Comparison of ENCODE assay signal across 29 cellular contexts in the genomic region with DNA sequence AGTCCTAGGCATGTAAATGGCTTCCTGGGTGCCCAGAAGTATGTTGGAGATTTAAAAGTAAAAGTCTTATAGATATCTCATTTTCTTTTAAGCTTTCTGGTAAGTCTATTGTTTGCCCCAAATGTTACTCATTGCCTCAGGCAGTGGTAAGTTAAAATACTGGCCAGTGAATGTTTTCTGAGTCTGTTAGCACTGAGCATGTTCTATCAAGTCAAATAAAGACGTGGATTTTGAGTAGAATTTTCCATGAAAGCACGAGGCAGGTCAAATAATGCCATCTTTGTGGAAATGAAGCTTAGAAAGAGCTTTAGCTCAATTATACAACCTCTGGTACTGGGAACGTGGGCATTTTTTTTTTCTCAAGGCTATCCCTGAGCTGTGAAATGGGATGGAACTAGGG.
"Had no signal": no experiment of that assay in that cellular context is flagged by ENCODE, and none has a peak within 500 bp of the region (broad histone marks: within the 10 kb centered on the region; RNA-seq: fewer than 3 reads in every experiment).

No MANE protein-coding gene starts in this region.

- H3K4me3 Mint-ChIP-seq: effector memory CD8-positive, alpha-beta T cell; immature natural killer cell; memory B cell; mesothelial cell of epicardium; naive B cell; natural killer cell treated with Interleukin-12 subunit alpha and Interleukin-12 subunit beta and Interleukin-15 and Interleukin-18, amount 100 ng/mL, for 72 hours; neural crest cell; stimulated activated naive CD8-positive, alpha-beta T cell treated with anti-CD3 and anti-CD28 coated beads, Interleukin-15, amount 100 ng/mL, for 72 hours had no signal

- H3K36me3 ChIP-seq: lower lobe of right lung, neutrophil, pancreas, right lobe of liver, suprapubic skin, transverse colon, upper lobe of right lung, uterus had no signal

- ATAC-seq: effector memory CD8-positive, alpha-beta T cell; esophagus mucosa; left ventricle myocardium superior; lower lobe of right lung; mucosa of descending colon; natural killer cell treated with Interleukin-12 subunit alpha and Interleukin-12 subunit beta and Interleukin-15 and Interleukin-18, amount 100 ng/mL, for 72 hours; pancreas; right lobe of liver; stimulated activated naive CD8-positive, alpha-beta T cell treated with anti-CD3 and anti-CD28 coated beads, Interleukin-15, amount 100 ng/mL, for 72 hours; upper lobe of right lung had no signal

- FAIRE-seq: endometrium, small intestine had no signal

- H3K27ac ChIP-seq: epithelial cell of prostate, lower lobe of right lung, neutrophil, pancreas, right lobe of liver, suprapubic skin, transverse colon, upper lobe of right lung, uterus had no signal

- DNase-seq: cortex of kidney; effector memory CD8-positive, alpha-beta T cell; hypothalamus; immature natural killer cell; islet precursor cell; left ventricle myocardium superior; lower lobe of right lung; mucosa of descending colon; naive B cell; pancreas; right lobe of liver; small intestine; stimulated activated CD4-positive, alpha-beta T cell treated with anti-CD3 and anti-CD28 coated beads, Interleukin-15, amount 100 ng/mL, for 24 hours; stimulated activated CD4-positive, alpha-beta T cell treated with anti-CD3 and anti-CD28 coated beads, Interleukin-2, amount 100 ng/mL, for 48 hours; stimulated activated CD8-positive, alpha-beta memory T cell treated with anti-CD3 and anti-CD28 coated beads, Interleukin-4, amount 100 ng/mL, for 48 hours; stimulated activated naive CD4-positive, alpha-beta T cell; stimulated activated naive CD8-positive, alpha-beta T cell treated with anti-CD3 and anti-CD28 coated beads, Interleukin-15, amount 100 ng/mL, for 72 hours; transverse colon; upper lobe of right lung; uterus had no signal

- H3K27me3 ChIP-seq: neutrophil, pancreas, right lobe of liver, suprapubic skin, transverse colon, upper lobe of right lung, uterus had no signal

- H3K27me3 Mint-ChIP-seq: effector memory CD8-positive, alpha-beta T cell; memory B cell; natural killer cell treated with Interleukin-12 subunit alpha and Interleukin-12 subunit beta and Interleukin-15 and Interleukin-18, amount 100 ng/mL, for 72 hours; stimulated activated naive CD8-positive, alpha-beta T cell treated with anti-CD3 and anti-CD28 coated beads, Interleukin-15, amount 100 ng/mL, for 72 hours had no signal

- H3K36me3 Mint-ChIP-seq: immature natural killer cell; memory B cell; mesothelial cell of epicardium; naive B cell; natural killer cell treated with Interleukin-12 subunit alpha and Interleukin-12 subunit beta and Interleukin-15 and Interleukin-18, amount 100 ng/mL, for 72 hours had no signal

- H3K9me3 Mint-ChIP-seq: effector memory CD8-positive, alpha-beta T cell; memory B cell; mesothelial cell of epicardium; neural crest cell had no signal

- H3K27ac Mint-ChIP-seq: effector memory CD8-positive, alpha-beta T cell; immature natural killer cell; memory B cell; mesothelial cell of epicardium; naive B cell; natural killer cell treated with Interleukin-12 subunit alpha and Interleukin-12 subunit beta and Interleukin-15 and Interleukin-18, amount 100 ng/mL, for 72 hours had no signal

- H3K4me1 Mint-ChIP-seq: immature natural killer cell; memory B cell; naive B cell; stimulated activated naive CD8-positive, alpha-beta T cell treated with anti-CD3 and anti-CD28 coated beads, Interleukin-15, amount 100 ng/mL, for 72 hours had no signal

- H3K4me3 ChIP-seq: lower lobe of right lung, mucosa of descending colon, pancreas, right lobe of liver, suprapubic skin, transverse colon, upper lobe of right lung, uterus had no signal

- H3K4me1 ChIP-seq: lower lobe of right lung, pancreas, right lobe of liver, suprapubic skin, transverse colon, upper lobe of right lung, uterus had no signal

- H3K9me3 ChIP-seq: lower lobe of right lung, mucosa of descending colon, neutrophil, pancreas, right lobe of liver, suprapubic skin, transverse colon, upper lobe of right lung, uterus had no signal
